ENCODE assay signal across 24 cellular contexts in genomic region chr11:73189723-73190556, GRCh38. TPM values are rescaled to one million over a fixed set of nuclear protein-coding genes. Genes with fewer than 3 reads are reported as not detected.
DNase-seq lines count a peak whose midpoint lies in the region; ATAC-seq and TF ChIP-seq lines count a peak whose summit lies in the region.
"Had no signal": no experiment of that assay in that cellular context is flagged by ENCODE, and none has a peak within 500 bp of the region (broad histone marks: within the 10 kb centered on the region; RNA-seq: fewer than 3 reads in every experiment).

No MANE protein-coding gene starts in this region.

- peaks cover 2% of the 10 kb centered on the region for H3K4me1 Mint-ChIP-seq in glutamatergic neuron (ENCODE audit: low read depth, unreplicated experiment)
- H3K4me1 Mint-ChIP-seq in CD8-positive, alpha-beta memory T cell: peaks cover 0 to 4% (median 2%) of the 10 kb centered on the region in 3 donors

- H3K4me1 ChIP-seq in stomach: peaks cover 0 to 44% (median 4%) of the 10 kb centered on the region in 4 donors
- peaks cover under 1% of the 10 kb centered on the region for H3K4me1 ChIP-seq in CD8-positive, alpha-beta memory T cell (ENCODE audit: insufficient read depth, low read length)
- H3K4me1 ChIP-seq: HAP-1 had no signal

- no peaks in the 10 kb centered on the region for H3K36me3 Mint-ChIP-seq in glutamatergic neuron (ENCODE audit: unreplicated experiment)
- H3K36me3 Mint-ChIP-seq in CD8-positive, alpha-beta memory T cell: no peaks in the 10 kb centered on the region
- H3K36me3 Mint-ChIP-seq: activated naive CD8-positive, alpha-beta T cell; CD4-positive, CD25-positive, alpha-beta regulatory T cell; naive thymus-derived CD4-positive, alpha-beta T cell had no signal

- peak overlapping the region; percentile 32 for H3K4me3 ChIP-seq in NB4 (ENCODE audit: low read depth, low read length)
- H3K4me3 ChIP-seq in stomach: no peak overlapping the region
- H3K4me3 ChIP-seq in CD8-positive, alpha-beta memory T cell (ENCODE audit: low read length): no peak overlapping the region
- H3K4me3 ChIP-seq: esophagus squamous epithelium, HAP-1, ovary, suprapubic skin had no signal

- peaks cover 0 to 10% (median 0%) of the 10 kb centered on the region in 3 donors for H3K27me3 ChIP-seq in stomach
- no peaks in the 10 kb centered on the region for H3K27me3 ChIP-seq in CD8-positive, alpha-beta memory T cell (ENCODE audit: insufficient read depth, low read length, poor library complexity, severe bottlenecking)
- H3K27me3 ChIP-seq: esophagus squamous epithelium, ovary, suprapubic skin had no signal

- H3K27ac Mint-ChIP-seq in glutamatergic neuron (ENCODE audit: unreplicated experiment): no peak overlapping the region
- peak overlapping the region in 1 of 8 donors; percentile 32 for H3K27ac Mint-ChIP-seq in CD8-positive, alpha-beta memory T cell
- H3K27ac Mint-ChIP-seq: activated naive CD8-positive, alpha-beta T cell; activated T-helper 1 cell treated with anti-CD3 and anti-CD28 coated beads, Interleukin-12 subunit alpha, Interleukin-12 subunit beta, Interleukin-2, Interleukin-4 antibody, amounts not matched to agents 30 ng/mL and 10 ng/mL and 1 ng/mL, durations not matched to agents 14 hours and 24 hours and 36 hours had no signal

- ATAC-seq in GM18517 (IDR thresholded peaks at IDR 0.05; ENCODE audit: unreplicated experiment): no peak
- no peak for ATAC-seq in GM18873 (IDR thresholded peaks at IDR 0.05; ENCODE audit: low FRiP score, unreplicated experiment)
- ATAC-seq: right cardiac atrium had no signal

- no peaks in the 10 kb centered on the region for H3K36me3 ChIP-seq in stomach
- H3K36me3 ChIP-seq in CD8-positive, alpha-beta memory T cell (ENCODE audit: insufficient read depth, low read length): no peaks in the 10 kb centered on the region
- H3K36me3 ChIP-seq: esophagus squamous epithelium, HAP-1, ovary, suprapubic skin had no signal

- TF ChIP-seq POLR2A in NB4 (IDR thresholded peaks at IDR 0.05; ENCODE audit: extremely low read depth, insufficient read length) (no peak), stomach (IDR thresholded peaks at IDR 0.05) (no peak)

- peaks cover 2% of the 10 kb centered on the region for H3K9me3 Mint-ChIP-seq in glutamatergic neuron (ENCODE audit: unreplicated experiment)
- H3K9me3 Mint-ChIP-seq in CD8-positive, alpha-beta memory T cell: no peaks in the 10 kb centered on the region
- H3K9me3 Mint-ChIP-seq: activated T-helper 1 cell treated with anti-CD3 and anti-CD28 coated beads, Interleukin-12 subunit alpha, Interleukin-12 subunit beta, Interleukin-2, Interleukin-4 antibody, amounts not matched to agents 30 ng/mL and 10 ng/mL and 1 ng/mL, durations not matched to agents 14 hours and 24 hours and 36 hours; CD4-positive, CD25-positive, alpha-beta regulatory T cell; effector memory CD8-positive, alpha-beta T cell; naive thymus-derived CD4-positive, alpha-beta T cell had no signal

- no peaks in the 10 kb centered on the region for H3K27me3 Mint-ChIP-seq in glutamatergic neuron (ENCODE audit: unreplicated experiment)
- peaks cover 9 to 16% of the 10 kb centered on the region in 2 donors for H3K27me3 Mint-ChIP-seq in CD8-positive, alpha-beta memory T cell

- no peak for TF ChIP-seq EP300 in stomach (IDR thresholded peaks at IDR 0.05)

- TF ChIP-seq CTCF in NB4 (IDR thresholded peaks at IDR 0.05; ENCODE audit: low read depth, low read length) (no peak), glutamatergic neuron (IDR thresholded peaks at IDR 0.05; ENCODE audit: partially characterized antibody, unreplicated experiment) (no peak), stomach (IDR thresholded peaks at IDR 0.05) (no peak)

- CTCF ChIA-PET in CD8-positive, alpha-beta memory T cell (lab: Charles Lee): no interaction called here

- POLR2A ChIA-PET in CD8-positive, alpha-beta memory T cell (lab: Charles Lee): no interaction called here

- no peak overlapping the region for H3K4me3 Mint-ChIP-seq in glutamatergic neuron (ENCODE audit: unreplicated experiment)
- no peak overlapping the region for H3K4me3 Mint-ChIP-seq in CD8-positive, alpha-beta memory T cell
- H3K4me3 Mint-ChIP-seq: activated naive CD8-positive, alpha-beta T cell; activated T-helper 1 cell treated with anti-CD3 and anti-CD28 coated beads, Interleukin-12 subunit alpha, Interleukin-12 subunit beta, Interleukin-2, Interleukin-4 antibody, amounts not matched to agents 30 ng/mL and 10 ng/mL and 1 ng/mL, durations not matched to agents 14 hours and 24 hours and 36 hours; CD4-positive, CD25-positive, alpha-beta regulatory T cell; effector memory CD8-positive, alpha-beta T cell; naive thymus-derived CD4-positive, alpha-beta T cell had no signal

- intact Hi-C loops in stomach (cut with DNase I; ENCODE audit: low total_unique reads): no loop called here

- H3K9me3 ChIP-seq in stomach: no peaks in the 10 kb centered on the region
- H3K9me3 ChIP-seq in CD8-positive, alpha-beta memory T cell (ENCODE audit: low read length): no peaks in the 10 kb centered on the region
- H3K9me3 ChIP-seq: esophagus squamous epithelium, HAP-1, ovary, suprapubic skin had no signal

- peak; percentile 21 for DNase-seq in activated effector memory CD4-positive, alpha-beta T cell treated with anti-CD3 and anti-CD28 coated beads, Interleukin-2, amount 50 U/mL, for 16 hours
- no peak for DNase-seq in activated effector memory CD4-positive, alpha-beta T cell treated with Interleukin-2 at 50 U/mL for 16 hours
- DNase-seq in NB4 (ENCODE audit: low read depth): no peak
- peak; percentile 9 for DNase-seq in glutamatergic neuron
- peak; percentile 18 for DNase-seq in stomach
- DNase-seq in CD8-positive, alpha-beta memory T cell: no peak
- DNase-seq: CD4-positive, CD25-positive, alpha-beta regulatory T cell; DMS153; effector memory CD8-positive, alpha-beta T cell; esophagus squamous epithelium; kidney glomerular epithelial cell; mesenchymal stem cell; naive thymus-derived CD4-positive, alpha-beta T cell; SHP77 treated with DMSO at 0.1 percent for 48 hours; stimulated activated CD4-positive, alpha-beta T cell treated with anti-CD3 and anti-CD28 coated beads, Interleukin-15, amount 100 ng/mL, for 24 hours had no signal

- H3K27ac ChIP-seq in stomach: no peak overlapping the region
- H3K27ac ChIP-seq in CD8-positive, alpha-beta memory T cell (ENCODE audit: low read depth, low read length): no peak overlapping the region
- H3K27ac ChIP-seq: ovary, suprapubic skin had no signal

- 51 to 72% (median 71%) methylated on average over 5 of the region's 5 CpGs for WGBS in stomach, 5 donors

RNA-seq across cellular contexts. Expression of gene P2RY2, which starts 28.1 kb away (rescaled TPM):
- total RNA-seq in glutamatergic neuron (ENCODE audit: unreplicated experiment): 0.69 TPM
- 10 to 100 TPM in 1 of 5 donors, 1 to 10 TPM in 2, not detected in 2; 1.0 to 13.3 (median 1.3) TPM for total RNA-seq in stomach
- 1 to 10 TPM in 1 of 3 donors, under 1 TPM in 1, not detected in 1; 0.81 to 4.7 TPM for polyA plus RNA-seq in stomach
- total RNA-seq in CD8-positive, alpha-beta memory T cell: not detected
- polyA plus RNA-seq in CD8-positive, alpha-beta memory T cell: not detected
- total RNA-seq: activated T-helper 1 cell treated with anti-CD3 and anti-CD28 coated beads, Interleukin-12 subunit alpha, Interleukin-12 subunit beta, Interleukin-2, Interleukin-4 antibody, amounts not matched to agents 30 ng/mL and 10 ng/mL and 1 ng/mL, durations not matched to agents 14 hours and 24 hours and 36 hours; CD4-positive, CD25-positive, alpha-beta regulatory T cell; NCI-H460 had no signal
- polyA plus RNA-seq: CD4-positive, CD25-positive, alpha-beta regulatory T cell; naive thymus-derived CD4-positive, alpha-beta T cell had no signal

RNA-seq across cellular contexts. Expression of gene FCHSD2, which starts 47.8 kb away (rescaled TPM):
- 19.7 TPM for total RNA-seq in glutamatergic neuron (ENCODE audit: unreplicated experiment)
- total RNA-seq in stomach: 10 to 100 TPM; 11.6 to 64.3 (median 21.8) TPM
- 1 to 10 TPM; 5.7 to 9.8 (median 9.6) TPM for polyA plus RNA-seq in stomach
- 10 to 100 TPM; 28.0 to 28.3 TPM for total RNA-seq in CD8-positive, alpha-beta memory T cell
- polyA plus RNA-seq in CD8-positive, alpha-beta memory T cell: 21.2 TPM

Comparison
In these comparisons a context has a peak if more than half of its experiments do, and no peak if none do; other contexts are left out.
1. DNase-seq: peak in activated effector memory CD4-positive, alpha-beta T cell treated with anti-CD3 and anti-CD28 coated beads, Interleukin-2, amount 50 U/mL, for 16 hours (single experiment), glutamatergic neuron (single experiment) and stomach (single experiment); none in activated effector memory CD4-positive, alpha-beta T cell treated with Interleukin-2 at 50 U/mL for 16 hours (single experiment), NB4 (single experiment) and CD8-positive, alpha-beta memory T cell (0 of 5).